8 cellular contexts compared by ENCODE assay signal in genomic region chr2:191638079-191638801, GRCh38. TPM values are rescaled to one million over a fixed set of nuclear protein-coding genes. Genes with fewer than 3 reads are reported as not detected.
DNase-seq lines count a peak whose midpoint lies in the region; ATAC-seq and TF ChIP-seq lines count a peak whose summit lies in the region.

No MANE protein-coding gene starts in this region.

- ATAC-seq in HG03108 (IDR thresholded peaks at IDR 0.05; ENCODE audit: unreplicated experiment) = peak; percentile 10
- ATAC-seq in activated CD8-positive, alpha-beta T cell treated with anti-CD3 and anti-CD28 coated beads for 36 hours = peak; percentile 18
- ATAC-seq in memory B cell (ENCODE audit: low read depth) = peak; percentile 59

- TF ChIP-seq CTCF in activated CD8-positive, alpha-beta T cell treated with anti-CD3 and anti-CD28 coated beads for 36 hours (IDR thresholded peaks at IDR 0.05) = no peak

- POLR2A ChIA-PET in activated CD8-positive, alpha-beta T cell treated with anti-CD3 and anti-CD28 coated beads for 36 hours (lab: Charles Lee) = interaction anchor here (0.6 to 3.6 kb wide), 10 partner anchors 8 to 69 kb away, joined by 3 to 54 read pairs (median 4); partner anchors contain the start of gene NABP1

- peak overlapping the region; percentile 95 for H3K27ac Mint-ChIP-seq in activated naive CD4-positive, alpha-beta T cell treated with anti-CD3 and anti-CD28 coated beads, Interleukin-2, amount 10 ng/mL, durations not matched to agents 7 days and 5 days
- peak overlapping the region; percentile 87 for H3K27ac Mint-ChIP-seq in activated CD8-positive, alpha-beta T cell treated with anti-CD3 and anti-CD28 coated beads for 36 hours
- peak overlapping the region; percentile 85 for H3K27ac Mint-ChIP-seq in memory B cell

- H3K27me3 Mint-ChIP-seq in activated naive CD4-positive, alpha-beta T cell treated with anti-CD3 and anti-CD28 coated beads, Interleukin-2, amount 10 ng/mL, durations not matched to agents 7 days and 5 days = peaks cover 4% of the 10 kb centered on the region
- no peaks in the 10 kb centered on the region for H3K27me3 Mint-ChIP-seq in activated CD8-positive, alpha-beta T cell treated with anti-CD3 and anti-CD28 coated beads for 36 hours
- no peaks in the 10 kb centered on the region for H3K27me3 Mint-ChIP-seq in memory B cell

- no peak for DNase-seq in activated naive CD4-positive, alpha-beta T cell treated with anti-CD3 and anti-CD28 coated beads, Interleukin-2, amount 10 ng/mL, durations not matched to agents 7 days and 5 days
- no peak for DNase-seq in activated naive CD4-positive, alpha-beta T cell treated with Interleukin-2 at 50 U/mL for 16 hours
- no peak for DNase-seq in activated CD8-positive, alpha-beta T cell treated with anti-CD3 and anti-CD28 coated beads for 36 hours
- no peak for DNase-seq in memory B cell (ENCODE audit: low spot score in 2 of 2)
- DNase-seq in AML-193 (lab: John Stamatoyannopoulos, UW) = no peak
- DNase-seq in NCI-H226 = no peak
- no peak for DNase-seq in cerebellar nuclear complex (lab: John Stamatoyannopoulos, UW)

- peak overlapping the region; percentile 59 for H3K4me3 Mint-ChIP-seq in activated naive CD4-positive, alpha-beta T cell treated with anti-CD3 and anti-CD28 coated beads, Interleukin-2, amount 10 ng/mL, durations not matched to agents 7 days and 5 days
- peak overlapping the region; percentile 9 for H3K4me3 Mint-ChIP-seq in activated CD8-positive, alpha-beta T cell treated with anti-CD3 and anti-CD28 coated beads for 36 hours
- H3K4me3 Mint-ChIP-seq in memory B cell = peak overlapping the region; percentile 44

- peaks cover 2% of the 10 kb centered on the region for H3K36me3 Mint-ChIP-seq in activated naive CD4-positive, alpha-beta T cell treated with anti-CD3 and anti-CD28 coated beads, Interleukin-2, amount 10 ng/mL, durations not matched to agents 7 days and 5 days
- no peaks in the 10 kb centered on the region for H3K36me3 Mint-ChIP-seq in activated CD8-positive, alpha-beta T cell treated with anti-CD3 and anti-CD28 coated beads for 36 hours (ENCODE audit: low read depth)
- H3K36me3 Mint-ChIP-seq in memory B cell = no peaks in the 10 kb centered on the region

- intact Hi-C loops in activated CD8-positive, alpha-beta T cell treated with anti-CD3 and anti-CD28 coated beads for 36 hours (cut with micrococcal nuclease) = loop anchor here (5.0 kb wide), 1 partner anchor 66 kb away; no protein-coding TSS in a partner anchor

- CTCF ChIA-PET in activated naive CD4-positive, alpha-beta T cell treated with anti-CD3 and anti-CD28 coated beads, Interleukin-2, amount 10 ng/mL, durations not matched to agents 7 days and 5 days (lab: Charles Lee) = interaction anchor here (1.2 to 2.5 kb wide), 12 partner anchors 10 to 69 kb away, joined by 3 to 9 read pairs (median 6); partner anchors contain the start of gene NABP1
- CTCF ChIA-PET in activated CD8-positive, alpha-beta T cell treated with anti-CD3 and anti-CD28 coated beads for 36 hours (lab: Charles Lee) = interaction anchor here (0.9 to 2.5 kb wide), 14 partner anchors 10 to 120 kb away, joined by 3 to 20 read pairs (median 4); no protein-coding TSS in a partner anchor

- no peaks in the 10 kb centered on the region for H3K9me3 Mint-ChIP-seq in activated naive CD4-positive, alpha-beta T cell treated with anti-CD3 and anti-CD28 coated beads, Interleukin-2, amount 10 ng/mL, durations not matched to agents 7 days and 5 days
- no peaks in the 10 kb centered on the region for H3K9me3 Mint-ChIP-seq in activated CD8-positive, alpha-beta T cell treated with anti-CD3 and anti-CD28 coated beads for 36 hours
- H3K9me3 Mint-ChIP-seq in memory B cell = no peaks in the 10 kb centered on the region

- peaks cover 71% of the 10 kb centered on the region for H3K4me1 Mint-ChIP-seq in activated naive CD4-positive, alpha-beta T cell treated with anti-CD3 and anti-CD28 coated beads, Interleukin-2, amount 10 ng/mL, durations not matched to agents 7 days and 5 days
- H3K4me1 Mint-ChIP-seq in activated CD8-positive, alpha-beta T cell treated with anti-CD3 and anti-CD28 coated beads for 36 hours (ENCODE audit: low read depth) = peaks cover 51% of the 10 kb centered on the region
- peaks cover 26% of the 10 kb centered on the region for H3K4me1 Mint-ChIP-seq in memory B cell

RNA-seq across cellular contexts. Expression of gene NABP1, which starts 39.7 kb away (rescaled TPM):
- 10 to 100 TPM; 30.5 to 31.7 TPM for total RNA-seq in activated CD8-positive, alpha-beta T cell treated with anti-CD3 and anti-CD28 coated beads for 36 hours

Comparison
In these comparisons a context has a peak if more than half of its experiments do, and no peak if none do; other contexts are left out.
1. H3K4me3 Mint-ChIP-seq: peak in every context shown above with its lines; median percentile 59 in activated naive CD4-positive, alpha-beta T cell treated with anti-CD3 and anti-CD28 coated beads, Interleukin-2, amount 10 ng/mL, durations not matched to agents 7 days and 5 days; 44 in memory B cell; 9 in activated CD8-positive, alpha-beta T cell treated with anti-CD3 and anti-CD28 coated beads for 36 hours.